Comparison of ENCODE assay signal across 22 cellular contexts in genomic region chr14:97719931-97720330, GRCh38.
DNase-seq lines count a peak whose midpoint lies in the region; ATAC-seq lines count a peak whose summit lies in the region.
"Had no signal": no experiment of that assay in that cellular context is flagged by ENCODE, and none has a peak within 500 bp of the region (broad histone marks: within the 10 kb centered on the region; RNA-seq: fewer than 3 reads in every experiment).

No MANE protein-coding gene starts in this region.

- in situ Hi-C loops in ACHN (cut with HindIII; ENCODE audit: low pct_ligation_motif_present, low pct_unique_long_range_greater_than_20kb, low sequenced_read_pairs) = no loop called here

- H3K27me3 Mint-ChIP-seq in activated T-helper 17 cell treated with anti-CD3 and anti-CD28 coated beads, Interleukin-2, amount 50 U/mL, for 72 hours = no peaks in the 10 kb centered on the region
- H3K27me3 Mint-ChIP-seq in natural killer cell treated with Interleukin-12 subunit alpha and Interleukin-12 subunit beta and Interleukin-15 and Interleukin-18, amount 100 ng/mL, for 72 hours = no peaks in the 10 kb centered on the region

- H3K36me3 Mint-ChIP-seq in activated T-helper 17 cell treated with anti-CD3 and anti-CD28 coated beads, Interleukin-2, amount 50 U/mL, for 72 hours (ENCODE audit: low read depth) = no peaks in the 10 kb centered on the region
- peaks cover 4% of the 10 kb centered on the region for H3K36me3 Mint-ChIP-seq in natural killer cell treated with Interleukin-12 subunit alpha and Interleukin-12 subunit beta and Interleukin-15 and Interleukin-18, amount 100 ng/mL, for 72 hours
- H3K36me3 Mint-ChIP-seq: type B pancreatic cell had no signal

- peaks cover 40% of the 10 kb centered on the region for H3K4me1 Mint-ChIP-seq in activated T-helper 17 cell treated with anti-CD3 and anti-CD28 coated beads, Interleukin-2, amount 50 U/mL, for 72 hours
- peaks cover 32 to 49% of the 10 kb centered on the region in 2 donors for H3K4me1 Mint-ChIP-seq in natural killer cell treated with Interleukin-12 subunit alpha and Interleukin-12 subunit beta and Interleukin-15 and Interleukin-18, amount 100 ng/mL, for 72 hours (ENCODE audit: low read depth in 2 of 2)

- H3K9me3 Mint-ChIP-seq in activated T-helper 17 cell treated with anti-CD3 and anti-CD28 coated beads, Interleukin-2, amount 50 U/mL, for 72 hours = peaks cover 3% of the 10 kb centered on the region
- no peaks in the 10 kb centered on the region for H3K9me3 Mint-ChIP-seq in natural killer cell treated with Interleukin-12 subunit alpha and Interleukin-12 subunit beta and Interleukin-15 and Interleukin-18, amount 100 ng/mL, for 72 hours

- no peak for ATAC-seq in activated T-helper 17 cell treated with anti-CD3 and anti-CD28 coated beads, Interleukin-2, amount 50 U/mL, for 72 hours (replicated peaks)
- ATAC-seq in natural killer cell treated with Interleukin-12 subunit alpha and Interleukin-12 subunit beta and Interleukin-15 and Interleukin-18, amount 100 ng/mL, for 72 hours = no peak
- ATAC-seq: esophagus mucosa, gastrocnemius medialis, lower lobe of right lung had no signal

- peak overlapping the region; percentile 9 for H3K4me3 Mint-ChIP-seq in activated T-helper 17 cell treated with anti-CD3 and anti-CD28 coated beads, Interleukin-2, amount 50 U/mL, for 72 hours
- peak overlapping the region; percentile 11 for H3K4me3 Mint-ChIP-seq in natural killer cell treated with Interleukin-12 subunit alpha and Interleukin-12 subunit beta and Interleukin-15 and Interleukin-18, amount 100 ng/mL, for 72 hours
- H3K4me3 Mint-ChIP-seq: type B pancreatic cell had no signal

- DNase-seq in activated gamma-delta T cell treated with Interleukin-2 at 50 U/mL for 16 hours (peak; percentile 58), activated gamma-delta T cell (lab: John Stamatoyannopoulos, UW) (no peak), T follicular helper cell (ENCODE audit: low read depth) (peak; percentile 50), MV-4-11 (lab: John Stamatoyannopoulos, UW) (no peak), GDM1 (lab: John Stamatoyannopoulos, UW) (no peak), ACHN (no peak)
- no peak for DNase-seq in natural killer cell treated with Interleukin-12 subunit alpha and Interleukin-12 subunit beta and Interleukin-15 and Interleukin-18, amount 100 ng/mL, for 72 hours (ENCODE audit: low spot score)
- DNase-seq: cerebellar nuclear complex; DMS79 treated with DMSO at 0.1 percent for 48 hours; gastrocnemius medialis; H7; KG1; lower lobe of right lung; NCI-H187 treated with DMSO at 0.1 percent for 48 hours; NCI-H446 treated with DMSO at 0.1 percent for 48 hours; NK-92 treated with Interleukin-12 subunit alpha and Interleukin-12 subunit beta, amount 100 ng/mL, for 24 hours; stimulated activated CD4-positive, alpha-beta T cell treated with anti-CD3 and anti-CD28 coated beads, Interleukin-2, amount 100 ng/mL, for 48 hours; T1000 had no signal

- peak overlapping the region; percentile 0 for H3K27ac Mint-ChIP-seq in activated T-helper 17 cell treated with anti-CD3 and anti-CD28 coated beads, Interleukin-2, amount 50 U/mL, for 72 hours
- no peak overlapping the region for H3K27ac Mint-ChIP-seq in natural killer cell treated with Interleukin-12 subunit alpha and Interleukin-12 subunit beta and Interleukin-15 and Interleukin-18, amount 100 ng/mL, for 72 hours
- H3K27ac Mint-ChIP-seq: activated T-helper 2 cell treated with anti-CD3 and anti-CD28 coated beads, Interferon-gamma antibody, Interleukin-2, Interleukin-4, amounts not matched to agents 10 μg/mL and 5 μg/mL and 100 μg/mL, durations not matched to agents 14 hours and 24 hours and 36 hours; type B pancreatic cell had no signal

Comparison
In these comparisons a context has a peak if more than half of its experiments do, and no peak if none do; other contexts are left out.
1. DNase-seq: peak in activated gamma-delta T cell treated with Interleukin-2 at 50 U/mL for 16 hours (single experiment) and T follicular helper cell (single experiment); none in activated gamma-delta T cell (single experiment), natural killer cell treated with Interleukin-12 subunit alpha and Interleukin-12 subunit beta and Interleukin-15 and Interleukin-18, amount 100 ng/mL, for 72 hours (single experiment), MV-4-11 (single experiment), GDM1 (single experiment) and ACHN (single experiment).